In the genomic region with DNA sequence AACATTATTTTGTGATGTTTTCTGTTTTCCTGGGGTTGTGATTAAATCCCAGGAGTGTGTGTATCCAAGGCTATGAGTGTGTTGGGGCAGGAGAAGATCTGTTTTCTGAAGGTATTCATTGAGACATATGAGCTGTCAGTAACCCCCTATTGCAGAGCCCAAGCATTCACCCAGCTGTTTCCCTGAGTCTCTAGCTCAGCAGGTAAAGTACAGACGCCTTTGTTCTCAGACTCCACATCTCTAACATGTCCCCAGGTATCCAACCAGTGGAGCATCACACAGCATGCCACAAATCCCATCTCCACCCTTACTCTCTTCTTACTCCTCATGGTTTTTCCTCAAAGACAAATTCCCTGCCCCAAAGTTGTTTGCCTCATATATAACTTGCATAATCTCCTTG, we compare ENCODE assay signal across 26 cellular contexts.
"Had no signal": no experiment of that assay in that cellular context is flagged by ENCODE, and none has a peak within 500 bp of the region (broad histone marks: within the 10 kb centered on the region; RNA-seq: fewer than 3 reads in every experiment).

No MANE protein-coding gene starts in this region.

- H3K4me3 Mint-ChIP-seq: natural killer cell; neural crest cell; stimulated activated naive B cell treated with anti-CD40 and anti-IgM and Interleukin-4, amounts not matched to agents 10 μg/mL and 1 μg/mL and 100 μg/mL, for 72 hours; stimulated activated naive CD8-positive, alpha-beta T cell treated with anti-CD3 and anti-CD28 coated beads, Interleukin-15, amount 100 ng/mL, for 72 hours had no signal

- H2AFZ ChIP-seq: parathyroid adenoma had no signal

- H3K36me3 ChIP-seq: heart left ventricle, right lobe of liver, tibial nerve, upper lobe of right lung, vagina had no signal

- FAIRE-seq: endometrium, frontal cortex, islet of Langerhans had no signal

- DNase-seq: cortex of kidney; dorsolateral prefrontal cortex; effector CD8-positive, alpha-beta T cell; heart left ventricle; hippocampal formation; kidney glomerular epithelial cell; mucosa of descending colon; natural killer cell; nucleus accumbens; psoas muscle; retina; right lobe of liver; stimulated activated CD4-positive, alpha-beta T cell treated with anti-CD3 and anti-CD28 coated beads, Interleukin-2, amount 100 ng/mL, for 24 hours; stimulated activated CD4-positive, alpha-beta T cell treated with anti-CD3 and anti-CD28 coated beads, Interleukin-4, amount 100 ng/mL, for 4 hours; stimulated activated naive B cell treated with anti-CD40 and anti-IgM and Interleukin-4, amounts not matched to agents 10 μg/mL and 1 μg/mL and 100 μg/mL, for 72 hours; stimulated activated naive CD8-positive, alpha-beta T cell treated with anti-CD3 and anti-CD28 coated beads, Interleukin-15, amount 100 ng/mL, for 72 hours; testis; upper lobe of right lung had no signal

- H3K27me3 Mint-ChIP-seq: stimulated activated naive B cell treated with anti-CD40 and anti-IgM and Interleukin-4, amounts not matched to agents 10 μg/mL and 1 μg/mL and 100 μg/mL, for 72 hours; stimulated activated naive CD8-positive, alpha-beta T cell treated with anti-CD3 and anti-CD28 coated beads, Interleukin-15, amount 100 ng/mL, for 72 hours had no signal

- H3K4me3 ChIP-seq: dorsolateral prefrontal cortex, heart left ventricle, mucosa of descending colon, psoas muscle, right lobe of liver, testis, tibial nerve, upper lobe of right lung, vagina had no signal

- H3K9ac ChIP-seq: parathyroid adenoma had no signal

- H3K79me2 ChIP-seq: parathyroid adenoma had no signal

- ATAC-seq: esophagus mucosa; heart left ventricle; mucosa of descending colon; natural killer cell; psoas muscle; right lobe of liver; stimulated activated naive B cell treated with anti-CD40 and anti-IgM and Interleukin-4, amounts not matched to agents 10 μg/mL and 1 μg/mL and 100 μg/mL, for 72 hours; stimulated activated naive CD8-positive, alpha-beta T cell treated with anti-CD3 and anti-CD28 coated beads, Interleukin-15, amount 100 ng/mL, for 72 hours; upper lobe of right lung had no signal

- H3K36me3 Mint-ChIP-seq: natural killer cell; stimulated activated naive B cell treated with anti-CD40 and anti-IgM and Interleukin-4, amounts not matched to agents 10 μg/mL and 1 μg/mL and 100 μg/mL, for 72 hours had no signal

- H3K27me3 ChIP-seq: dorsolateral prefrontal cortex, heart left ventricle, right lobe of liver, testis, tibial nerve, upper lobe of right lung, vagina had no signal

- H3K4me1 Mint-ChIP-seq: natural killer cell; neural crest cell; stimulated activated naive B cell treated with anti-CD40 and anti-IgM and Interleukin-4, amounts not matched to agents 10 μg/mL and 1 μg/mL and 100 μg/mL, for 72 hours; stimulated activated naive CD8-positive, alpha-beta T cell treated with anti-CD3 and anti-CD28 coated beads, Interleukin-15, amount 100 ng/mL, for 72 hours had no signal

- H3K27ac Mint-ChIP-seq: natural killer cell; stimulated activated naive B cell treated with anti-CD40 and anti-IgM and Interleukin-4, amounts not matched to agents 10 μg/mL and 1 μg/mL and 100 μg/mL, for 72 hours; stimulated activated naive CD8-positive, alpha-beta T cell treated with anti-CD3 and anti-CD28 coated beads, Interleukin-15, amount 100 ng/mL, for 72 hours had no signal

- H3K27ac ChIP-seq: dorsolateral prefrontal cortex, heart left ventricle, parathyroid adenoma, psoas muscle, right lobe of liver, testis, tibial nerve, upper lobe of right lung, vagina had no signal

- H3K4me1 ChIP-seq: heart left ventricle, parathyroid adenoma, psoas muscle, right lobe of liver, testis, tibial nerve, upper lobe of right lung, vagina had no signal

- H3K9me3 Mint-ChIP-seq: neural crest cell had no signal

- H3K9me3 ChIP-seq: heart left ventricle, mucosa of descending colon, psoas muscle, right lobe of liver, testis, tibial nerve, upper lobe of right lung, vagina had no signal
